In the genomic region with DNA sequence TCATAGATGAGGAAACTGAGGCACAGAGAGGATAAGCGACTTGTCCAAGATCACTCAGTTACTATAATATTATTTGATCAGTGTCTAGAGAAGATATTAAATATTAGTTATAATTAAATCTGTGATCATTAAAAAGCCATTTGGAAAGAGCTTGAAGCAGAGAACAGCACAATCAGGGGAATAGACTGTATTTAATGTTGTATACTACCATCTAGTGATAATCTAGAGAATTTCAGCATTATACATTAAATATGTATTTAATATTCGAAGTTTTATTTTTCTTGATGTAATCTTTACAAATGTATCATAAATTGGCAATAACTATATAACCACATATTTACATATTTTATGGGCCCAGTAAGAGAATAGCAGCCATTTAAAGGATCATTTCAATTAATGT, we compare ENCODE assay signal across 7 cellular contexts. TPM values are rescaled to one million over a fixed set of nuclear protein-coding genes. Genes with fewer than 3 reads are reported as not detected.
DNase-seq lines count a peak whose midpoint lies in the region; ATAC-seq, FAIRE-seq and TF ChIP-seq lines count a peak whose summit lies in the region.

No MANE protein-coding gene starts in this region.

- TF ChIP-seq CTCF in GM10266 (IDR thresholded peaks at IDR 0.05; ENCODE audit: control insufficient read depth, insufficient read depth, low read depth, missing control alignments), result peak; percentile 40

- H3K9me3 Mint-ChIP-seq in activated CD4-positive, alpha-beta memory T cell treated with anti-CD3 and anti-CD28 coated beads for 36 hours, result no peaks in the 10 kb centered on the region

- no peak overlapping the region for H3K27ac Mint-ChIP-seq in activated CD4-positive, alpha-beta memory T cell treated with anti-CD3 and anti-CD28 coated beads for 36 hours

- intact Hi-C loops in activated CD4-positive, alpha-beta memory T cell treated with anti-CD3 and anti-CD28 coated beads for 36 hours (cut with micrococcal nuclease), result loop anchor here (1.0 kb wide), 3 partner anchors 74 to 352 kb away; no protein-coding TSS in a partner anchor

- ATAC-seq in HG02973 (IDR thresholded peaks at IDR 0.05; ENCODE audit: unreplicated experiment) (peak; percentile 49), HG03097 (IDR thresholded peaks at IDR 0.05; ENCODE audit: low FRiP score, unreplicated experiment) (no peak)

- no peaks in the 10 kb centered on the region for H3K36me3 Mint-ChIP-seq in activated CD4-positive, alpha-beta memory T cell treated with anti-CD3 and anti-CD28 coated beads for 36 hours

- FAIRE-seq in RCC 7860 (lab: Jason Lieb, UNC) (peak; percentile 89), frontal cortex (lab: Jason Lieb, UNC) (peak; percentile 98)

- CTCF ChIA-PET in activated CD4-positive, alpha-beta memory T cell treated with anti-CD3 and anti-CD28 coated beads for 36 hours (lab: Charles Lee), result interaction anchor here (0.5 to 5.2 kb wide), 27 partner anchors 9 to 352 kb away, joined by 3 to 113 read pairs (median 5); partner anchors contain the start of genes KIAA0408, MTCL3 and RNF146

- peaks cover 3% of the 10 kb centered on the region for H3K4me1 Mint-ChIP-seq in activated CD4-positive, alpha-beta memory T cell treated with anti-CD3 and anti-CD28 coated beads for 36 hours (ENCODE audit: low read depth)

- POLR2A ChIA-PET in activated CD4-positive, alpha-beta memory T cell treated with anti-CD3 and anti-CD28 coated beads for 36 hours (lab: Charles Lee), result no interaction called here

- H3K4me3 Mint-ChIP-seq in activated CD4-positive, alpha-beta memory T cell treated with anti-CD3 and anti-CD28 coated beads for 36 hours, result no peak overlapping the region

- DNase-seq in GM10266 (ENCODE audit: extremely low spot score) (no peak), RCC 7860 (ENCODE audit: low spot score) (peak; percentile 49), frontal cortex (ENCODE audit: low spot score in 2 of 2) (peak; percentile 8 to 33)
- no peak for DNase-seq in stimulated activated naive CD4-positive, alpha-beta T cell treated with Interleukin-2 at 50 U/mL for 16 hours (lab: John Stamatoyannopoulos, UW)
- no peak for DNase-seq in activated CD4-positive, alpha-beta memory T cell treated with anti-CD3 and anti-CD28 coated beads for 36 hours

- peaks cover 13% of the 10 kb centered on the region for H3K27me3 Mint-ChIP-seq in activated CD4-positive, alpha-beta memory T cell treated with anti-CD3 and anti-CD28 coated beads for 36 hours

RNA-seq across cellular contexts. Expression of gene C6orf58, which starts 37.7 kb away (rescaled TPM):
- total RNA-seq in frontal cortex, result 1.6 TPM
- not detected for total RNA-seq in activated CD4-positive, alpha-beta memory T cell treated with anti-CD3 and anti-CD28 coated beads for 36 hours

Comparison
In these comparisons a context has a peak if more than half of its experiments do, and no peak if none do; other contexts are left out.
1. DNase-seq: peak in RCC 7860 (single experiment) and frontal cortex (2 of 2); none in GM10266 (single experiment), stimulated activated naive CD4-positive, alpha-beta T cell treated with Interleukin-2 at 50 U/mL for 16 hours (single experiment) and activated CD4-positive, alpha-beta memory T cell treated with anti-CD3 and anti-CD28 coated beads for 36 hours (single experiment).